ENCODE assay signal across 5 cellular contexts in the genomic region with DNA sequence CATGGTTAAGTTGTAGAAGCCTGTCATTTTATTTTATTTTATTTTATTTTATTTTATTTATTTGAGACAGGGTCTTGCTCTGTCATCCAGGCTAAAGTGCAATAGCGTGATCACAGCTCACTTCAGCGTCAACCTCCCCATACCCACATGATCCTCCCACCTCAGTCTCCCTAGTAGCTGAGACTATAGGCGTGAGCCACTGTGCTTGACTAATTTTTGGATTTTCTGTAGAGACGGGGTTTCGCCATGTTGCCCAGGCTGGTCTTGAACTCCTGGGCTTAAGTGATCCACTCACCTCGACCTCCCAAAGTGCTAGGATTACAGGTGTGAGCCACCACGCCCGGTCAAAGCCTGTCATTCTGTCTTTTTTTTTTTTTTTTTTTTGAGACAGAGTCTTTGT. TPM values are rescaled to one million over a fixed set of nuclear protein-coding genes. Genes with fewer than 3 reads are reported as not detected.
DNase-seq lines count a peak whose midpoint lies in the region; ATAC-seq lines count a peak whose summit lies in the region.
"Not testable (repeated sequence)": the region's sequence is repeated elsewhere in the genome, so short reads cannot be mapped to it uniquely, and the experiment has no call there.

No MANE protein-coding gene starts in this region.

- H3K4me3 Mint-ChIP-seq in activated CD4-positive, alpha-beta T cell treated with anti-CD3 and anti-CD28 coated beads, Interleukin-2, amount 10 ng/mL, durations not matched to agents 24 days and 14 days; activated T-helper 1 cell treated with anti-CD3 and anti-CD28 coated beads, Interleukin-12 subunit alpha, Interleukin-12 subunit beta, Interleukin-2, Interleukin-4 antibody, amounts not matched to agents 30 ng/mL and 10 ng/mL and 1 ng/mL, durations not matched to agents 14 hours and 24 hours and 36 hours: not testable (repeated sequence)

- peaks cover 12% of the 10 kb centered on the region for H3K4me1 Mint-ChIP-seq in activated CD4-positive, alpha-beta T cell treated with anti-CD3 and anti-CD28 coated beads, Interleukin-2, amount 10 ng/mL, durations not matched to agents 24 days and 14 days
- peaks cover 11% of the 10 kb centered on the region for H3K4me1 Mint-ChIP-seq in activated T-helper 1 cell treated with anti-CD3 and anti-CD28 coated beads, Interleukin-12 subunit alpha, Interleukin-12 subunit beta, Interleukin-2, Interleukin-4 antibody, amounts not matched to agents 30 ng/mL and 10 ng/mL and 1 ng/mL, durations not matched to agents 14 hours and 24 hours and 36 hours (ENCODE audit: low read depth)

- ATAC-seq in activated naive CD4-positive, alpha-beta T cell treated with anti-CD3 and anti-CD28 coated beads, Interleukin-2, amount 50 U/mL, for 72 hours = peak; percentile 28 to 34

- not testable (repeated sequence) for DNase-seq in activated CD4-positive, alpha-beta T cell treated with anti-CD3 and anti-CD28 coated beads, Interleukin-2, amount 10 ng/mL, durations not matched to agents 24 days and 14 days; activated T-helper 1 cell treated with anti-CD3 and anti-CD28 coated beads, Interleukin-12 subunit alpha, Interleukin-12 subunit beta, Interleukin-2, Interleukin-4 antibody, amounts not matched to agents 30 ng/mL and 10 ng/mL and 1 ng/mL, durations not matched to agents 14 hours and 24 hours and 36 hours (ENCODE audit: low spot score); activated naive CD4-positive, alpha-beta T cell treated with anti-CD3 and anti-CD28 coated beads, Interleukin-2, amount 50 U/mL, for 72 hours (ENCODE audit: low spot score in 2 of 2)
- DNase-seq in activated CD8-positive, alpha-beta memory T cell treated with anti-CD3 and anti-CD28 coated beads, Interleukin-2, amount 50 U/mL, for 48 hours = peak; percentile 48
- DNase-seq in stimulated activated CD4-positive, alpha-beta T cell treated with anti-CD3 and anti-CD28 coated beads, Interleukin-4, amount 100 ng/mL, for 24 hours = peak; percentile 24

- intact Hi-C loops in activated CD4-positive, alpha-beta T cell treated with anti-CD3 and anti-CD28 coated beads, Interleukin-2, amount 10 ng/mL, durations not matched to agents 24 days and 14 days (cut with micrococcal nuclease) = loop anchor here (1.0 to 2.0 kb wide), 3 partner anchors 8 to 106 kb away; no protein-coding TSS in a partner anchor
- intact Hi-C loops in activated T-helper 1 cell treated with anti-CD3 and anti-CD28 coated beads, Interleukin-12 subunit alpha, Interleukin-12 subunit beta, Interleukin-2, Interleukin-4 antibody, amounts not matched to agents 30 ng/mL and 10 ng/mL and 1 ng/mL, durations not matched to agents 14 hours and 24 hours and 36 hours (cut with micrococcal nuclease) = loop anchor here (1.0 to 5.0 kb wide), 6 partner anchors 8 to 313 kb away; partner anchors contain the start of gene PRKAB1

- H3K27me3 Mint-ChIP-seq in activated CD4-positive, alpha-beta T cell treated with anti-CD3 and anti-CD28 coated beads, Interleukin-2, amount 10 ng/mL, durations not matched to agents 24 days and 14 days = peaks cover 12% of the 10 kb centered on the region
- H3K27me3 Mint-ChIP-seq in activated T-helper 1 cell treated with anti-CD3 and anti-CD28 coated beads, Interleukin-12 subunit alpha, Interleukin-12 subunit beta, Interleukin-2, Interleukin-4 antibody, amounts not matched to agents 30 ng/mL and 10 ng/mL and 1 ng/mL, durations not matched to agents 14 hours and 24 hours and 36 hours (ENCODE audit: insufficient read depth) = not testable (repeated sequence)

- H3K36me3 Mint-ChIP-seq in activated CD4-positive, alpha-beta T cell treated with anti-CD3 and anti-CD28 coated beads, Interleukin-2, amount 10 ng/mL, durations not matched to agents 24 days and 14 days (ENCODE audit: low read depth); activated T-helper 1 cell treated with anti-CD3 and anti-CD28 coated beads, Interleukin-12 subunit alpha, Interleukin-12 subunit beta, Interleukin-2, Interleukin-4 antibody, amounts not matched to agents 30 ng/mL and 10 ng/mL and 1 ng/mL, durations not matched to agents 14 hours and 24 hours and 36 hours (ENCODE audit: low read depth); activated naive CD4-positive, alpha-beta T cell treated with anti-CD3 and anti-CD28 coated beads, Interleukin-2, amount 50 U/mL, for 72 hours: not testable (repeated sequence)

- peak overlapping the region; percentile 56 for H3K27ac Mint-ChIP-seq in activated CD4-positive, alpha-beta T cell treated with anti-CD3 and anti-CD28 coated beads, Interleukin-2, amount 10 ng/mL, durations not matched to agents 24 days and 14 days
- peak overlapping the region; percentile 40 for H3K27ac Mint-ChIP-seq in activated T-helper 1 cell treated with anti-CD3 and anti-CD28 coated beads, Interleukin-12 subunit alpha, Interleukin-12 subunit beta, Interleukin-2, Interleukin-4 antibody, amounts not matched to agents 30 ng/mL and 10 ng/mL and 1 ng/mL, durations not matched to agents 14 hours and 24 hours and 36 hours
- peak overlapping the region; percentile 67 to 73 for H3K27ac Mint-ChIP-seq in activated naive CD4-positive, alpha-beta T cell treated with anti-CD3 and anti-CD28 coated beads, Interleukin-2, amount 50 U/mL, for 72 hours

- H3K9me3 Mint-ChIP-seq in activated CD4-positive, alpha-beta T cell treated with anti-CD3 and anti-CD28 coated beads, Interleukin-2, amount 10 ng/mL, durations not matched to agents 24 days and 14 days; activated T-helper 1 cell treated with anti-CD3 and anti-CD28 coated beads, Interleukin-12 subunit alpha, Interleukin-12 subunit beta, Interleukin-2, Interleukin-4 antibody, amounts not matched to agents 30 ng/mL and 10 ng/mL and 1 ng/mL, durations not matched to agents 14 hours and 24 hours and 36 hours; activated naive CD4-positive, alpha-beta T cell treated with anti-CD3 and anti-CD28 coated beads, Interleukin-2, amount 50 U/mL, for 72 hours: not testable (repeated sequence)

RNA-seq across cellular contexts. Expression of gene BICDL1, which starts 8.3 kb away (rescaled TPM):
- total RNA-seq in activated CD4-positive, alpha-beta T cell treated with anti-CD3 and anti-CD28 coated beads, Interleukin-2, amount 10 ng/mL, durations not matched to agents 24 days and 14 days = 148 and 154 TPM in 2 replicates
- 136 and 140 TPM in 2 replicates for total RNA-seq in activated T-helper 1 cell treated with anti-CD3 and anti-CD28 coated beads, Interleukin-12 subunit alpha, Interleukin-12 subunit beta, Interleukin-2, Interleukin-4 antibody, amounts not matched to agents 30 ng/mL and 10 ng/mL and 1 ng/mL, durations not matched to agents 14 hours and 24 hours and 36 hours
- total RNA-seq in activated naive CD4-positive, alpha-beta T cell treated with anti-CD3 and anti-CD28 coated beads, Interleukin-2, amount 50 U/mL, for 72 hours = 100 to 1,000 TPM in 1 of 2 donors, 10 to 100 TPM in 1; 92.5 to 158 TPM
